ENCODE assay signal across 21 cellular contexts in the genomic region with DNA sequence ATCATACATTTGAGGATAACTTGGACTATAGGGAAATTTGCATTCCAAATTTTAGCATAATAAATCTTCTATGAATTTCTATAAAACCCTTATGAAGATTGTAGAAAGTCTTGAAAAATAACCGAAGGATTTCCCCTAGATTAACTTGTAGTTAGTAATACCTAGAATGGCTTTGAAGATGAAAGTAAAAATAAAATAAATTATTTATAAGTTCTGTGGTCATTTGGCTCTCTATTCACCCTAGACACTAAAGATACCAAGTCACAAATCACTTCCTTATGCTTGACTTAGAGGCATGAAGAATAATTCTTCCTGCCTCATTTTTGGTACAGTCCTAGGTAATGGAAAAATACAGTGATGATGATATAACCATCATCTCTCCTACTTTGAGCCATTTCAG.
DNase-seq lines count a peak whose midpoint lies in the region; ATAC-seq, FAIRE-seq and TF ChIP-seq lines count a peak whose summit lies in the region.
"Had no signal": no experiment of that assay in that cellular context is flagged by ENCODE, and none has a peak within 500 bp of the region (broad histone marks: within the 10 kb centered on the region; RNA-seq: fewer than 3 reads in every experiment).

No MANE protein-coding gene starts in this region.

- no peak overlapping the region for H4K5ac ChIP-seq in H1 (ENCODE audit: insufficient read length, low read depth, low read length)

- no peaks in the 10 kb centered on the region for H3K36me3 Mint-ChIP-seq in CD4-positive, alpha-beta T cell (ENCODE audit: low read depth)
- H3K36me3 Mint-ChIP-seq: neural progenitor cell had no signal

- H3K4me2 ChIP-seq in H1 (ENCODE audit: insufficient read depth in 1 of 2, low read depth in 2 of 2, low read length in 2 of 2) = no peak overlapping the region
- H3K4me2 ChIP-seq: neural progenitor cell had no signal

- POLR2A ChIA-PET in H1 (lab: Charles Lee; ENCODE audit: partially characterized antibody) = no interaction called here
- POLR2A ChIA-PET in CD4-positive, alpha-beta T cell (lab: Charles Lee) = no interaction called here

- FAIRE-seq in H1 (lab: Jason Lieb, UNC) = no peak
- FAIRE-seq: GM12892 had no signal

- no peak overlapping the region for H2BK20ac ChIP-seq in H1 (ENCODE audit: low read length)

- no peak overlapping the region for H3K4me3 ChIP-seq in H1 (ENCODE audit: extremely low read depth in 1 of 4, insufficient read depth in 2 of 4, low read depth in 3 of 4, low read length in 4 of 4)
- H3K4me3 ChIP-seq: breast epithelium, gastrocnemius medialis, neural progenitor cell, thoracic aorta had no signal

- H3K27me3 ChIP-seq in H1 (replicated peaks in 1 of 4; ENCODE audit: control insufficient read depth in 3 of 4, extremely low read depth in 1 of 4, insufficient read depth in 3 of 4, low read length in 3 of 4) = no peaks in the 10 kb centered on the region
- no peaks in the 10 kb centered on the region for H3K27me3 ChIP-seq in CD4-positive, alpha-beta T cell (ENCODE audit: control insufficient read depth, insufficient read depth, low read length)
- H3K27me3 ChIP-seq: breast epithelium, gastrocnemius medialis, neural progenitor cell had no signal

- H3K23me2 ChIP-seq in H1 (ENCODE audit: low read depth, low read length) = no peaks in the 10 kb centered on the region

- peaks cover 4% of the 10 kb centered on the region for H3K27me3 Mint-ChIP-seq in CD4-positive, alpha-beta T cell
- H3K27me3 Mint-ChIP-seq: dendritic cell treated with granulocyte-macrophage colony-stimulating factor and Interleukin-4, amounts not matched to agents 40 ng/mL and 50 ng/mL, for 4 days had no signal

- no peak overlapping the region for H4K91ac ChIP-seq in H1 (replicated peaks; ENCODE audit: insufficient read length, low read length)

- DNase-seq in H1 (ENCODE audit: low read depth in 1 of 2, low spot score in 2 of 2) (no peak), DMS 273 treated with DMSO at 0.1 percent for 48 hours (lab: John Stamatoyannopoulos, UW) (no peak), NCI-H1092 (lab: John Stamatoyannopoulos, UW) (no peak)
- DNase-seq in CD4-positive, alpha-beta T cell = no peak
- DNase-seq: activated CD8-positive, alpha-beta memory T cell treated with anti-CD3 and anti-CD28 coated beads for 24 hours; activated naive CD8-positive, alpha-beta T cell treated with anti-CD3 and anti-CD28 coated beads, Interleukin-2, amount 50 U/mL, for 24 hours; gastrocnemius medialis; left cardiac atrium; NCI-H187; NCI-H345 had no signal

- no peak overlapping the region for H2BK12ac ChIP-seq in H1 (ENCODE audit: low read depth, low read length)

- H3K4me1 ChIP-seq in H1 (replicated peaks in 1 of 4; ENCODE audit: control insufficient read depth in 3 of 4, insufficient read depth in 4 of 4, low read length in 3 of 4) = peaks cover 0 to 6% (median 0%) of the 10 kb centered on the region in 4 experiments; a peak in 1 of 7 replicates
- H3K4me1 ChIP-seq: breast epithelium had no signal

- H3K9me3 Mint-ChIP-seq in CD4-positive, alpha-beta T cell = peaks cover 3% of the 10 kb centered on the region
- H3K9me3 Mint-ChIP-seq: activated T-helper 17 cell treated with anti-CD3 and anti-CD28 coated beads, Interleukin-2, amount 50 U/mL, for 72 hours; neural progenitor cell had no signal

- H3K14ac ChIP-seq in H1 (ENCODE audit: insufficient read length) = no peak overlapping the region

- H3K27ac ChIP-seq in H1 (ENCODE audit: low read depth, low read length) = no peak overlapping the region
- H3K27ac ChIP-seq in CD4-positive, alpha-beta T cell (ENCODE audit: low read depth, low read length) = no peak overlapping the region
- H3K27ac ChIP-seq: breast epithelium, epithelial cell of prostate, gastrocnemius medialis, thoracic aorta had no signal

- no peak overlapping the region for H3K4ac ChIP-seq in H1 (replicated peaks; ENCODE audit: insufficient read length, low read depth, low read length)

- H3K9ac ChIP-seq in H1 (replicated peaks in 1 of 4; ENCODE audit: extremely low read depth in 1 of 4, low read depth in 3 of 4, low read length in 3 of 4) = no peak overlapping the region
- H3K9ac ChIP-seq: neural progenitor cell had no signal

- no peak overlapping the region for H4K8ac ChIP-seq in H1 (ENCODE audit: extremely low read depth, insufficient read depth, low read length)

- no peak for TF ChIP-seq EP300 in H1 (IDR thresholded peaks at IDR 0.05; ENCODE audit: borderline replicate concordance in 1 of 2, low read depth in 2 of 2, low read length in 2 of 2)

- no peak overlapping the region for H2BK5ac ChIP-seq in H1 (ENCODE audit: low read depth, low read length)

- no peak overlapping the region for H2AK5ac ChIP-seq in H1 (ENCODE audit: low read depth, low read length)

- H3K9me3 ChIP-seq in H1 (ENCODE audit: insufficient read depth in 2 of 2, low read depth in 1 of 2, low read length in 1 of 2) = no peaks in the 10 kb centered on the region
- H3K9me3 ChIP-seq in CD4-positive, alpha-beta T cell (ENCODE audit: control insufficient read depth, low read length) = no peaks in the 10 kb centered on the region
- H3K9me3 ChIP-seq: breast epithelium, gastrocnemius medialis, thoracic aorta had no signal

- no peak for TF ChIP-seq CTCF in H1 (IDR thresholded peaks at IDR 0.05; ENCODE audit: control extremely low read depth in 1 of 3, insufficient read depth in 1 of 3, low read depth in 1 of 3, low read length in 3 of 3)
- TF ChIP-seq CTCF in CD4-positive, alpha-beta T cell (IDR thresholded peaks at IDR 0.05) = no peak

- H3K79me2 ChIP-seq in H1 (ENCODE audit: control insufficient read depth in 1 of 2, insufficient read depth in 2 of 2, low read length in 2 of 2) = no peaks in the 10 kb centered on the region

- no peak overlapping the region for H3K18ac ChIP-seq in H1 (ENCODE audit: extremely low read depth, low read length)

- H3K4me3 Mint-ChIP-seq in CD4-positive, alpha-beta T cell = no peak overlapping the region
- H3K4me3 Mint-ChIP-seq: activated naive CD8-positive, alpha-beta T cell treated with anti-CD3 and anti-CD28 coated beads, Interleukin-2, amount 50 U/mL, for 24 hours; activated T-helper 17 cell treated with anti-CD3 and anti-CD28 coated beads, Interleukin-2, amount 50 U/mL, for 72 hours; dendritic cell treated with granulocyte-macrophage colony-stimulating factor and Interleukin-4, amounts not matched to agents 40 ng/mL and 50 ng/mL, for 4 days; neural progenitor cell had no signal

- 79% methylated on average over 1 of the region's 1 CpG; no CpG with 5 or more reads in 1 of the 2 experiments for WGBS in H1 (ENCODE audit: extremely low coverage in 1 of 2, insufficient coverage in 1 of 2, insufficient read length in 1 of 2, insufficient replicate concordance in 2 of 2, low coverage in 1 of 2, low lambda C conversion rate in 2 of 2, missing lambda C conversion rate in 1 of 2), 2 experiments

- intact Hi-C loops in CD4-positive, alpha-beta T cell (cut with DNase I, micrococcal nuclease) = no loop called here

- no peak overlapping the region for H3K23ac ChIP-seq in H1 (ENCODE audit: insufficient read length)

- no peak overlapping the region for H2AFZ ChIP-seq in H1 (ENCODE audit: low read length)

- ATAC-seq in GM18870 (IDR thresholded peaks at IDR 0.05; ENCODE audit: unreplicated experiment) (peak; percentile 66), GM21717 (IDR thresholded peaks at IDR 0.05; ENCODE audit: unreplicated experiment) (peak; percentile 70), HG03159 (IDR thresholded peaks at IDR 0.05; ENCODE audit: unreplicated experiment) (peak; percentile 74)
- no peak for ATAC-seq in CD4-positive, alpha-beta T cell (ENCODE audit: poor library complexity)
- ATAC-seq: activated naive CD8-positive, alpha-beta T cell treated with anti-CD3 and anti-CD28 coated beads, Interleukin-2, amount 50 U/mL, for 24 hours; activated T-helper 17 cell treated with anti-CD3 and anti-CD28 coated beads, Interleukin-2, amount 50 U/mL, for 72 hours; gastrocnemius medialis; HCT116; left cardiac atrium had no signal

- no peaks in the 10 kb centered on the region for H4K20me1 ChIP-seq in H1 (replicated peaks in 1 of 2; ENCODE audit: control insufficient read depth in 1 of 2, insufficient read depth in 2 of 2, low read length in 2 of 2)

- H3K27ac Mint-ChIP-seq in CD4-positive, alpha-beta T cell = no peak overlapping the region
- H3K27ac Mint-ChIP-seq: activated naive CD8-positive, alpha-beta T cell treated with anti-CD3 and anti-CD28 coated beads, Interleukin-2, amount 50 U/mL, for 24 hours; activated T-helper 17 cell treated with anti-CD3 and anti-CD28 coated beads, Interleukin-2, amount 50 U/mL, for 72 hours; dendritic cell treated with granulocyte-macrophage colony-stimulating factor and Interleukin-4, amounts not matched to agents 40 ng/mL and 50 ng/mL, for 4 days; neural progenitor cell had no signal

- peak overlapping the region; percentile 12 for H3K56ac ChIP-seq in H1 (replicated peaks; ENCODE audit: insufficient read length, low read depth, low read length)

- no peaks in the 10 kb centered on the region for H3K4me1 Mint-ChIP-seq in CD4-positive, alpha-beta T cell (ENCODE audit: low read depth)
- H3K4me1 Mint-ChIP-seq: activated naive CD8-positive, alpha-beta T cell treated with anti-CD3 and anti-CD28 coated beads, Interleukin-2, amount 50 U/mL, for 24 hours; activated T-helper 17 cell treated with anti-CD3 and anti-CD28 coated beads, Interleukin-2, amount 50 U/mL, for 72 hours had no signal

- no peaks in the 10 kb centered on the region for H3K79me1 ChIP-seq in H1 (ENCODE audit: low read depth, low read length)

- H2BK120ac ChIP-seq in H1 (replicated peaks; ENCODE audit: low read depth, low read length) = no peak overlapping the region

- H2BK15ac ChIP-seq in H1 (ENCODE audit: low read length) = no peak overlapping the region

- no peak for TF ChIP-seq RAD21 in H1 (IDR thresholded peaks at IDR 0.05 in 1 of 2, conservative IDR thresholded peaks at IDR 0.05 in 1 of 2; ENCODE audit: low read depth in 2 of 2, low read length in 2 of 2)

- no peaks in the 10 kb centered on the region for H3K36me3 ChIP-seq in H1 (ENCODE audit: control insufficient read depth in 2 of 4, insufficient read depth in 4 of 4, low read length in 3 of 4)
- H3K36me3 ChIP-seq: breast epithelium, gastrocnemius medialis, neural progenitor cell, thoracic aorta had no signal

- no peak for TF ChIP-seq POLR2A in H1 (IDR thresholded peaks at IDR 0.05; ENCODE audit: control extremely low read depth in 1 of 2, low read depth in 2 of 2, low read length in 2 of 2)

- CTCF ChIA-PET in H1 (lab: Charles Lee; ENCODE audit: partially characterized antibody) = no interaction called here
- CTCF ChIA-PET in CD4-positive, alpha-beta T cell (lab: Charles Lee) = no interaction called here

TF ChIP-seq in H1, 55 proteins besides CTCF, POLR2A, EP300 and RAD21 (continues in another document):
- TF ChIP-seq SRF (IDR thresholded peaks at IDR 0.05; ENCODE audit: low read depth, low read length) (no peak), POLR2AphosphoS5 (IDR thresholded peaks at IDR 0.05; ENCODE audit: low read depth, low read length) (no peak), ZNF274 (IDR thresholded peaks at IDR 0.05; ENCODE audit: borderline replicate concordance, extremely low read depth, low read length) (no peak), ASH2L (IDR thresholded peaks at IDR 0.05; ENCODE audit: low read length) (no peak)
